In genomic region chr20:57000441-57000968, GRCh38 we compare ENCODE assay signal across 20 cellular contexts.
A peak's percentile ranks its signal among the peaks of the same experiment; 100 is the strongest.
DNase-seq lines count a peak whose midpoint lies in the region; ATAC-seq, FAIRE-seq and TF ChIP-seq lines count a peak whose summit lies in the region.
"Had no signal": no experiment of that assay in that cellular context is flagged by ENCODE, and none has a peak within 500 bp of the region (broad histone marks: within the 10 kb centered on the region; RNA-seq: fewer than 3 reads in every experiment).

No MANE protein-coding gene starts in this region.

- no peak overlapping the region for H3K27ac ChIP-seq in right atrium auricular region
- H3K27ac ChIP-seq in suprapubic skin, result peak overlapping the region; percentile 54
- no peak overlapping the region for H3K27ac ChIP-seq in CD8-positive, alpha-beta T cell (ENCODE audit: low read depth, low read length)
- H3K27ac ChIP-seq: PC-9, RWPE1 had no signal

- TF ChIP-seq POLR2A in NB4 (IDR thresholded peaks at IDR 0.05; ENCODE audit: extremely low read depth, insufficient read length) (no peak), suprapubic skin (IDR thresholded peaks at IDR 0.05) (no peak)

- peaks cover 9% of the 10 kb centered on the region for H3K9me3 Mint-ChIP-seq in CD8-positive, alpha-beta T cell

- CTCF ChIA-PET in CD8-positive, alpha-beta T cell (lab: Charles Lee), result no interaction called here

- TF ChIP-seq EP300 in suprapubic skin (IDR thresholded peaks at IDR 0.05), result no peak

- H3K27me3 ChIP-seq in right atrium auricular region (no peaks in the 10 kb centered on the region), bronchial epithelial cell (ENCODE audit: control insufficient read depth, insufficient read depth, low read length) (no peaks in the 10 kb centered on the region), suprapubic skin (peaks cover 14% of the 10 kb centered on the region)
- no peaks in the 10 kb centered on the region for H3K27me3 ChIP-seq in CD8-positive, alpha-beta T cell (ENCODE audit: insufficient read depth, low read length)

- FAIRE-seq in bronchial epithelial cell (lab: Jason Lieb, UNC), result no peak
- FAIRE-seq: GM12892, K562 had no signal

- no peak overlapping the region for H3K27ac Mint-ChIP-seq in CD8-positive, alpha-beta T cell

- H3K9me3 ChIP-seq in right atrium auricular region, result peaks cover 0 to 15% of the 10 kb centered on the region in 2 donors
- no peaks in the 10 kb centered on the region for H3K9me3 ChIP-seq in suprapubic skin
- H3K9me3 ChIP-seq in CD8-positive, alpha-beta T cell (ENCODE audit: low read length), result no peaks in the 10 kb centered on the region

- no peaks in the 10 kb centered on the region for H3K36me3 Mint-ChIP-seq in CD8-positive, alpha-beta T cell

- H3K4me3 ChIP-seq in right atrium auricular region, result no peak overlapping the region
- peak overlapping the region; percentile 30 for H3K4me3 ChIP-seq in NB4 (ENCODE audit: low read depth, low read length)
- no peak overlapping the region for H3K4me3 ChIP-seq in bronchial epithelial cell (ENCODE audit: low read depth, low read length)
- H3K4me3 ChIP-seq in suprapubic skin, result no peak overlapping the region
- H3K4me3 ChIP-seq in CD8-positive, alpha-beta T cell (ENCODE audit: low read depth, low read length), result no peak overlapping the region
- H3K4me3 ChIP-seq: K562, PC-9 had no signal

- no peaks in the 10 kb centered on the region for H3K36me3 ChIP-seq in right atrium auricular region
- no peaks in the 10 kb centered on the region for H3K36me3 ChIP-seq in bronchial epithelial cell (ENCODE audit: control insufficient read depth, insufficient read depth, low read length)
- no peaks in the 10 kb centered on the region for H3K36me3 ChIP-seq in suprapubic skin
- no peaks in the 10 kb centered on the region for H3K36me3 ChIP-seq in CD8-positive, alpha-beta T cell (ENCODE audit: insufficient read depth, low read length)

- DNase-seq in cardiac septum (ENCODE audit: low spot score), result peak; percentile 12
- no peak for DNase-seq in right atrium auricular region (ENCODE audit: low spot score)
- peak; percentile 82 for DNase-seq in NB4 (ENCODE audit: low read depth)
- peak; percentile 10 for DNase-seq in bronchial epithelial cell (ENCODE audit: low read depth)
- no peak for DNase-seq in suprapubic skin (ENCODE audit: low spot score in 2 of 2)
- DNase-seq in NCI-H2081 treated with DMSO at 0.1 percent for 48 hours (lab: John Stamatoyannopoulos, UW), result no peak
- no peak for DNase-seq in SHP77 (lab: John Stamatoyannopoulos, UW)
- no peak for DNase-seq in CD8-positive, alpha-beta T cell
- DNase-seq: AML-193, DMS153, H7, NCI-H1105 treated with DMSO at 0.1 percent for 48 hours, NCI-H2029 treated with DMSO at 0.1 percent for 48 hours, NCI-H2171 treated with DMSO at 0.1 percent for 48 hours, NCI-H524 treated with DMSO at 0.1 percent for 48 hours, NCI-H82, PC-9 had no signal

- no peak for TF ChIP-seq CTCF in right atrium auricular region (IDR thresholded peaks at IDR 0.05)
- no peak for TF ChIP-seq CTCF in NB4 (IDR thresholded peaks at IDR 0.05; ENCODE audit: low read depth, low read length)
- no peak for TF ChIP-seq CTCF in bronchial epithelial cell (IDR thresholded peaks at IDR 0.05; ENCODE audit: insufficient read depth, low read length, severe bottlenecking)
- no peak for TF ChIP-seq CTCF in suprapubic skin (IDR thresholded peaks at IDR 0.05)
- TF ChIP-seq CTCF in CD8-positive, alpha-beta T cell (IDR thresholded peaks at IDR 0.05), result no peak

- ATAC-seq in CD8-positive, alpha-beta T cell, result no peak
- ATAC-seq: K562 had no signal

- POLR2A ChIA-PET in CD8-positive, alpha-beta T cell (lab: Charles Lee), result no interaction called here

- H3K4me1 Mint-ChIP-seq in CD8-positive, alpha-beta T cell (ENCODE audit: low read depth), result no peaks in the 10 kb centered on the region

- H3K4me3 Mint-ChIP-seq in CD8-positive, alpha-beta T cell, result no peak overlapping the region

- intact Hi-C loops in cardiac septum (cut with DNase I), result no loop called here
- intact Hi-C loops in CD8-positive, alpha-beta T cell (cut with DNase I, micrococcal nuclease), result no loop called here

- 55% methylated on average over 17 of the region's 17 CpGs for WGBS in suprapubic skin

- no peaks in the 10 kb centered on the region for H3K27me3 Mint-ChIP-seq in CD8-positive, alpha-beta T cell (ENCODE audit: low read depth)

- H3K4me1 ChIP-seq in right atrium auricular region (no peaks in the 10 kb centered on the region), suprapubic skin (peaks cover 12% of the 10 kb centered on the region)
- no peaks in the 10 kb centered on the region for H3K4me1 ChIP-seq in CD8-positive, alpha-beta T cell (ENCODE audit: insufficient read depth, low read length)

Comparison
In these comparisons a context has a peak if more than half of its experiments do, and no peak if none do; other contexts are left out.
1. DNase-seq: peak in cardiac septum (single experiment), NB4 (single experiment) and bronchial epithelial cell (single experiment); none in right atrium auricular region (single experiment), suprapubic skin (0 of 2), NCI-H2081 treated with DMSO at 0.1 percent for 48 hours (single experiment), SHP77 (0 of 2) and CD8-positive, alpha-beta T cell (0 of 7).